ENCODE assay signal across 19 cellular contexts in genomic region chr17:4742133-4742532, GRCh38. TPM values are rescaled to one million over a fixed set of nuclear protein-coding genes. Genes with fewer than 3 reads are reported as not detected.
DNase-seq lines count a peak whose midpoint lies in the region; ATAC-seq, FAIRE-seq and TF ChIP-seq lines count a peak whose summit lies in the region.
"Had no signal": no experiment of that assay in that cellular context is flagged by ENCODE, and none has a peak within 500 bp of the region (broad histone marks: within the 10 kb centered on the region; RNA-seq: fewer than 3 reads in every experiment).

No MANE protein-coding gene starts in this region.

- no peaks in the 10 kb centered on the region; a peak in 1 of 5 replicates for H3K36me3 ChIP-seq in HepG2 (replicated peaks in 1 of 2; ENCODE audit: control insufficient read depth in 1 of 2, insufficient read depth in 2 of 2, low read length in 2 of 2)
- no peaks in the 10 kb centered on the region for H3K36me3 ChIP-seq in right lobe of liver
- H3K36me3 ChIP-seq in kidney (ENCODE audit: control insufficient read depth in 1 of 2, insufficient read depth in 2 of 2, low read length in 2 of 2), result no peaks in the 10 kb centered on the region
- H3K36me3 ChIP-seq in right atrium auricular region, result no peaks in the 10 kb centered on the region
- H3K36me3 ChIP-seq: BE2C had no signal

- H3K27ac ChIP-seq in HepG2 (ENCODE audit: extremely low read length, insufficient read depth, low read length) (no peak overlapping the region), right lobe of liver (no peak overlapping the region), kidney (ENCODE audit: low read depth in 2 of 2, low read length in 2 of 2) (no peak overlapping the region), right atrium auricular region (no peak overlapping the region)
- H3K27ac ChIP-seq in CD4-positive, alpha-beta T cell (ENCODE audit: low read depth, low read length), result no peak overlapping the region

- BruUV-seq in HepG2 (replicated peaks; lab: Mats Ljungman, UMichigan), result no TSS peak

- no peak for TF ChIP-seq EP300 in HepG2 (IDR thresholded peaks at IDR 0.05; ENCODE audit: low read depth in 2 of 2, low read length in 2 of 2)
- no peak for TF ChIP-seq EP300 in HepG2 (CRISPR knock-in tag; IDR thresholded peaks at IDR 0.05; ENCODE audit: borderline replicate concordance)

- H3K4me2 ChIP-seq in HepG2 (ENCODE audit: low read depth, low read length), result no peak overlapping the region
- H3K4me2 ChIP-seq: GM23338 had no signal

- peaks cover 66% of the 10 kb centered on the region for H3K4me1 ChIP-seq in HepG2 (ENCODE audit: insufficient read depth, low read length)
- H3K4me1 ChIP-seq in right lobe of liver, result no peaks in the 10 kb centered on the region
- H3K4me1 ChIP-seq in kidney (ENCODE audit: control insufficient read depth in 1 of 2, insufficient read depth in 1 of 2, low read depth in 1 of 2, low read length in 2 of 2), result peaks cover 0 to 6% of the 10 kb centered on the region in 2 donors
- H3K4me1 ChIP-seq in right atrium auricular region, result peaks cover 0 to 25% of the 10 kb centered on the region in 2 donors
- H3K4me1 ChIP-seq: BE2C had no signal

- peak overlapping the region; percentile 34 for H3K4me3 Mint-ChIP-seq in CD4-positive, alpha-beta T cell
- H3K4me3 Mint-ChIP-seq: GM23338 had no signal

- intact Hi-C loops in HepG2 (cut with micrococcal nuclease; ENCODE audit: unreplicated experiment), result no loop called here
- intact Hi-C loops in right lobe of liver (cut with DNase I), result no loop called here
- intact Hi-C loops in CD4-positive, alpha-beta T cell (cut with DNase I, micrococcal nuclease), result no loop called here
- intact Hi-C loops in kidney (cut with DNase I), result no loop called here

- no peaks in the 10 kb centered on the region for H4K20me1 ChIP-seq in HepG2 (ENCODE audit: insufficient read depth, low read length)

- H3K9me3 ChIP-seq in HepG2 (ENCODE audit: low read length) (no peaks in the 10 kb centered on the region), right lobe of liver (no peaks in the 10 kb centered on the region), kidney (ENCODE audit: control insufficient read depth in 1 of 2, low read length in 2 of 2) (no peaks in the 10 kb centered on the region), right atrium auricular region (no peaks in the 10 kb centered on the region)
- H3K9me3 ChIP-seq in CD4-positive, alpha-beta T cell (ENCODE audit: control insufficient read depth, low read length), result no peaks in the 10 kb centered on the region
- H3K9me3 ChIP-seq: BE2C had no signal

- H3K27me3 Mint-ChIP-seq in CD4-positive, alpha-beta T cell, result peaks cover 31% of the 10 kb centered on the region

- H3K9ac ChIP-seq in HepG2 (ENCODE audit: insufficient read depth, low read depth, low read length) (no peak overlapping the region), kidney (ENCODE audit: low read length in 2 of 2) (no peak overlapping the region)

- TF ChIP-seq CTCF in HepG2 (CRISPR knock-in tag; IDR thresholded peaks at IDR 0.05) (no peak), right lobe of liver (IDR thresholded peaks at IDR 0.05) (no peak), kidney (IDR thresholded peaks at IDR 0.05; ENCODE audit: borderline replicate concordance, extremely low read depth, insufficient read depth) (no peak), right atrium auricular region (IDR thresholded peaks at IDR 0.05) (no peak)
- no peak for TF ChIP-seq CTCF in CD4-positive, alpha-beta T cell (IDR thresholded peaks at IDR 0.05)

- peaks cover 17% of the 10 kb centered on the region for H3K4me1 Mint-ChIP-seq in CD4-positive, alpha-beta T cell (ENCODE audit: low read depth)

- no peak for ATAC-seq in HepG2
- no peak for ATAC-seq in right lobe of liver
- ATAC-seq in CD4-positive, alpha-beta T cell (ENCODE audit: poor library complexity), result no peak
- ATAC-seq in HG02840 (IDR thresholded peaks at IDR 0.05; ENCODE audit: low FRiP score, unreplicated experiment), result no peak
- no peak for ATAC-seq in HG03342 (IDR thresholded peaks at IDR 0.05; ENCODE audit: unreplicated experiment)
- ATAC-seq: GM12878, GM23338, K562 had no signal

- no peak for TF ChIP-seq RAD21 in HepG2 (CRISPR knock-in tag; IDR thresholded peaks at IDR 0.05)

- H3K79me2 ChIP-seq in HepG2 (ENCODE audit: insufficient read depth, low read length), result no peaks in the 10 kb centered on the region

- H2AFZ ChIP-seq in HepG2 (ENCODE audit: low read length), result no peak overlapping the region
- H2AFZ ChIP-seq: GM23338 had no signal

- TF ChIP-seq POLR2A in HepG2 (IDR thresholded peaks at IDR 0.05; ENCODE audit: insufficient read depth in 1 of 2, low read depth in 2 of 2, low read length in 2 of 2), result no peak
- TF ChIP-seq POLR2A in right lobe of liver (IDR thresholded peaks at IDR 0.05), result no peak

- WGBS in HepG2 (ENCODE audit: low lambda C conversion rate), result 75% methylated on average over 7 of the region's 9 CpGs
- WGBS in right lobe of liver (ENCODE audit: insufficient coverage, low coverage, low lambda C conversion rate, missing lambda C conversion rate), result 86% methylated on average over 2 of the region's 9 CpGs

- CTCF ChIA-PET in HepG2 (lab: Yijun Ruan, JAX; ENCODE audit: low intra/inter-chr PET ratio, low total read pairs), result no interaction called here
- CTCF ChIA-PET in CD4-positive, alpha-beta T cell (lab: Charles Lee), result interaction anchor here (2.2 to 2.8 kb wide), 2 partner anchors 33 to 48 kb away, joined by 6 to 7 read pairs; partner anchors contain the start of gene ARRB2

- H3K9me3 Mint-ChIP-seq in CD4-positive, alpha-beta T cell, result no peaks in the 10 kb centered on the region
- H3K9me3 Mint-ChIP-seq: CD4-positive, alpha-beta memory T cell; GM23338 had no signal

- DNase-seq in HepG2 (ENCODE audit: low spot score), result no peak
- no peak for DNase-seq in right lobe of liver
- DNase-seq in CD4-positive, alpha-beta T cell, result no peak
- DNase-seq in kidney, result peak; percentile 42
- no peak for DNase-seq in NCI-H2029 treated with DMSO at 0.1 percent for 48 hours (lab: John Stamatoyannopoulos, UW)
- DNase-seq in right atrium auricular region (ENCODE audit: low spot score), result no peak
- DNase-seq: BE2C; CD4-positive, alpha-beta memory T cell; DMS79; H7 had no signal

- H3K27me3 ChIP-seq in HepG2 (ENCODE audit: control insufficient read depth in 1 of 2, insufficient read depth in 2 of 2, low read length in 2 of 2), result peaks cover 2 to 24% of the 10 kb centered on the region in 2 experiments; a peak in 3 of 5 replicates
- no peaks in the 10 kb centered on the region for H3K27me3 ChIP-seq in right lobe of liver
- H3K27me3 ChIP-seq in CD4-positive, alpha-beta T cell (ENCODE audit: control insufficient read depth, insufficient read depth, low read length), result peaks cover 6% of the 10 kb centered on the region
- peaks cover 5 to 14% of the 10 kb centered on the region in 2 donors for H3K27me3 ChIP-seq in right atrium auricular region

- in situ Hi-C loops in HepG2 (cut with HindIII; ENCODE audit: extremely low pct_ligation_motif_present, low pct_unique_long_range_greater_than_20kb), result no loop called here

- no peak overlapping the region for H3K4me3 ChIP-seq in HepG2 (replicated peaks in 1 of 3; ENCODE audit: insufficient read depth in 1 of 3, low read depth in 2 of 3, low read length in 3 of 3)
- no peak overlapping the region for H3K4me3 ChIP-seq in right lobe of liver
- H3K4me3 ChIP-seq in kidney (ENCODE audit: low read length in 2 of 2), result no peak overlapping the region
- H3K4me3 ChIP-seq in right atrium auricular region, result no peak overlapping the region
- H3K4me3 ChIP-seq: GM12878, GM23338, K562 had no signal

- H3K27ac Mint-ChIP-seq in CD4-positive, alpha-beta T cell, result no peak overlapping the region
- H3K27ac Mint-ChIP-seq: GM23338 had no signal

- POLR2A ChIA-PET in HepG2 (lab: Yijun Ruan, JAX), result interaction anchor here (1.1 to 3.8 kb wide), 4 partner anchors 32 to 48 kb away, joined by 3 to 14 read pairs (median 3); partner anchors contain the start of genes ARRB2 and GLTPD2
- POLR2A ChIA-PET in CD4-positive, alpha-beta T cell (lab: Charles Lee), result no interaction called here

- peaks cover 3% of the 10 kb centered on the region for H3K36me3 Mint-ChIP-seq in CD4-positive, alpha-beta T cell (ENCODE audit: low read depth)
- H3K36me3 Mint-ChIP-seq: CD4-positive, alpha-beta memory T cell had no signal

- FAIRE-seq in HepG2 (lab: Jason Lieb, UNC) (no peak), kidney (lab: Jason Lieb, UNC) (no peak)
- FAIRE-seq: A204.1, GM12878, GM18507, HTR-8/SVneo, K562 had no signal

RNA-seq across cellular contexts. Expression of gene CXCL16, which starts 2.4 kb away (rescaled TPM):
- total RNA-seq in HepG2 (2016; rRNA removed; fragmentation: Illumina TruSeq; extraction: Trizol) (5.4 and 9.4 TPM in 2 replicates), right lobe of liver (10 to 100 TPM; 13.3 to 69.6 (median 31.3) TPM), kidney (83.0 TPM), right atrium auricular region (10 to 100 TPM in 1 of 2 donors, 1 to 10 TPM in 1; 5.2 to 12.4 TPM)
- total RNA-seq in HepG2 (2016; cell fraction: cytosol; rRNA removed; fragmentation: Illumina TruSeq; extraction: Trizol; ENCODE audit: low read depth), result 5.4 and 8.2 TPM in 2 replicates
- 5.6 and 11.1 TPM in 2 replicates for total RNA-seq in HepG2 (2016; cell fraction: insoluble cytoplasmic fraction; rRNA removed; fragmentation: Illumina TruSeq; extraction: Trizol)
- 12.1 and 12.5 TPM in 2 replicates for total RNA-seq in HepG2 (2016; cell fraction: membrane; rRNA removed; fragmentation: Illumina TruSeq; extraction: Trizol)
- total RNA-seq in HepG2 (2016; cell fraction: nucleus; rRNA removed; fragmentation: Illumina TruSeq; extraction: Trizol), result 7.9 and 8.2 TPM in 2 replicates
- polyA plus RNA-seq in HepG2 (2011; rRNA removed) (101 and 142 TPM in 2 replicates), kidney (ENCODE audit: insufficient read depth, low read depth, low replicate concordance) (22.5 TPM)
- polyA plus RNA-seq in HepG2 (2011; cell fraction: cytosol; rRNA removed), result 89.5 and 125 TPM in 2 replicates
- 24.7 and 41.2 TPM in 2 replicates for polyA plus RNA-seq in HepG2 (2011; cell fraction: nucleus; rRNA removed)
- polyA plus RNA-seq in HepG2 (2012), result 81.6 and 102 TPM in 2 replicates
- polyA plus RNA-seq in HepG2 (2016; cell fraction: cytosol; fragmentation: Illumina TruSeq; extraction: Trizol; ENCODE audit: low read depth), result 18.9 and 20.3 TPM in 2 replicates
- 20.4 and 22.7 TPM in 2 replicates for polyA plus RNA-seq in HepG2 (2016; cell fraction: insoluble cytoplasmic fraction; fragmentation: Illumina TruSeq; extraction: Trizol; ENCODE audit: low read depth)
- 28.0 and 31.1 TPM in 2 replicates for polyA plus RNA-seq in HepG2 (2016; cell fraction: membrane; fragmentation: Illumina TruSeq; extraction: Trizol; ENCODE audit: low read depth)
- 27.8 and 36.4 TPM in 2 replicates for polyA plus RNA-seq in HepG2 (2016; cell fraction: nucleus; fragmentation: Illumina TruSeq; extraction: Trizol; ENCODE audit: insufficient read depth, low read depth)
- polyA minus RNA-seq in HepG2 (2011; rRNA and poly(A)+ RNA removed; ENCODE audit: low replicate concordance), result 7.1 and 65.0 TPM in 2 replicates
- polyA minus RNA-seq in HepG2 (2011; cell fraction: cytosol; rRNA and poly(A)+ RNA removed), result 41.8 and 54.5 TPM in 2 replicates
- 9.3 and 13.4 TPM in 2 replicates for polyA minus RNA-seq in HepG2 (2011; cell fraction: nucleus; rRNA and poly(A)+ RNA removed)
- total RNA-seq in CD4-positive, alpha-beta T cell, result 10 to 100 TPM; 24.8 to 25.8 TPM
- total RNA-seq: G401 had no signal

RNA-seq across cellular contexts. Expression of gene ZMYND15, which starts 2.5 kb away (rescaled TPM):
- 0.15 and 0.24 TPM in 2 replicates for total RNA-seq in HepG2 (2016; rRNA removed; fragmentation: Illumina TruSeq; extraction: Trizol)
- not detected in 2 replicates for total RNA-seq in HepG2 (2016; cell fraction: cytosol; rRNA removed; fragmentation: Illumina TruSeq; extraction: Trizol; ENCODE audit: low read depth)
- total RNA-seq in HepG2 (2016; cell fraction: insoluble cytoplasmic fraction; rRNA removed; fragmentation: Illumina TruSeq; extraction: Trizol), result 0.16 and 0.39 TPM in 2 replicates
- total RNA-seq in HepG2 (2016; cell fraction: membrane; rRNA removed; fragmentation: Illumina TruSeq; extraction: Trizol), result 0.10 and 0.12 TPM in 2 replicates
- 0.38 and 0.43 TPM in 2 replicates for total RNA-seq in HepG2 (2016; cell fraction: nucleus; rRNA removed; fragmentation: Illumina TruSeq; extraction: Trizol)
- 2.7 and 3.6 TPM in 2 replicates for polyA plus RNA-seq in HepG2 (2011; rRNA removed)
- polyA plus RNA-seq in HepG2 (2011; cell fraction: cytosol; rRNA removed), result 1.5 and 1.7 TPM in 2 replicates
- polyA plus RNA-seq in HepG2 (2011; cell fraction: nucleus; rRNA removed), result 14.3 and 15.2 TPM in 2 replicates
- 2.0 and 2.7 TPM in 2 replicates for polyA plus RNA-seq in HepG2 (2012)
- 0.16 and 0.17 TPM in 2 replicates for polyA plus RNA-seq in HepG2 (2016; cell fraction: cytosol; fragmentation: Illumina TruSeq; extraction: Trizol; ENCODE audit: low read depth)
- polyA plus RNA-seq in HepG2 (2016; cell fraction: insoluble cytoplasmic fraction; fragmentation: Illumina TruSeq; extraction: Trizol; ENCODE audit: low read depth), result 0.28 and 0.33 TPM in 2 replicates
- 0.27 and 0.44 TPM in 2 replicates for polyA plus RNA-seq in HepG2 (2016; cell fraction: membrane; fragmentation: Illumina TruSeq; extraction: Trizol; ENCODE audit: low read depth)
- polyA plus RNA-seq in HepG2 (2016; cell fraction: nucleus; fragmentation: Illumina TruSeq; extraction: Trizol; ENCODE audit: insufficient read depth, low read depth), result 0.75 and 1.6 TPM in 2 replicates
- polyA minus RNA-seq in HepG2 (2011; rRNA and poly(A)+ RNA removed; ENCODE audit: low replicate concordance), result 0.07 and 2.5 TPM in 2 replicates
- polyA minus RNA-seq in HepG2 (2011; cell fraction: cytosol; rRNA and poly(A)+ RNA removed), result 0.53 and 0.79 TPM in 2 replicates
- polyA minus RNA-seq in HepG2 (2011; cell fraction: nucleus; rRNA and poly(A)+ RNA removed), result 1.5 and 2.7 TPM in 2 replicates
- 1 to 10 TPM in 5 of 6 experiments, under 1 TPM in 1; 0.70 to 6.5 (median 1.9) TPM for total RNA-seq in right lobe of liver
- total RNA-seq in CD4-positive, alpha-beta T cell, result 1 to 10 TPM; 3.1 to 3.3 TPM
- 5.1 TPM for total RNA-seq in kidney
- 1.3 TPM for polyA plus RNA-seq in kidney (ENCODE audit: insufficient read depth, low read depth, low replicate concordance)
- total RNA-seq in right atrium auricular region, result under 1 TPM in 1 of 2 donors, not detected in 1; 0.31 TPM
- total RNA-seq: G401 had no signal
- polyA plus RNA-seq: K562 had no signal

RNA-seq across cellular contexts. Expression of gene MED11, which starts 10.9 kb away (rescaled TPM):
- total RNA-seq in HepG2 (2016; rRNA removed; fragmentation: Illumina TruSeq; extraction: Trizol) (20.2 and 25.1 TPM in 2 replicates), right lobe of liver (10 to 100 TPM in 5 of 6 experiments, 1 to 10 TPM in 1; 10.0 to 21.1 (median 16.2) TPM), kidney (19.0 TPM), right atrium auricular region (10 to 100 TPM; 25.1 to 31.2 TPM)
- total RNA-seq in HepG2 (2016; cell fraction: cytosol; rRNA removed; fragmentation: Illumina TruSeq; extraction: Trizol; ENCODE audit: low read depth), result 3.6 and 4.5 TPM in 2 replicates
- 20.3 and 31.3 TPM in 2 replicates for total RNA-seq in HepG2 (2016; cell fraction: insoluble cytoplasmic fraction; rRNA removed; fragmentation: Illumina TruSeq; extraction: Trizol)
- 6.8 and 9.9 TPM in 2 replicates for total RNA-seq in HepG2 (2016; cell fraction: membrane; rRNA removed; fragmentation: Illumina TruSeq; extraction: Trizol)
- total RNA-seq in HepG2 (2016; cell fraction: nucleus; rRNA removed; fragmentation: Illumina TruSeq; extraction: Trizol), result 7.9 and 8.0 TPM in 2 replicates
- polyA plus RNA-seq in HepG2 (2011; rRNA removed) (36.2 and 39.0 TPM in 2 replicates), kidney (ENCODE audit: insufficient read depth, low read depth, low replicate concordance) (58.4 TPM)
- 34.0 and 41.9 TPM in 2 replicates for polyA plus RNA-seq in HepG2 (2011; cell fraction: cytosol; rRNA removed)
- polyA plus RNA-seq in HepG2 (2011; cell fraction: nucleus; rRNA removed), result 23.2 and 26.5 TPM in 2 replicates
- polyA plus RNA-seq in HepG2 (2012), result 23.6 and 23.7 TPM in 2 replicates
- polyA plus RNA-seq in HepG2 (2016; cell fraction: cytosol; fragmentation: Illumina TruSeq; extraction: Trizol; ENCODE audit: low read depth), result 4.5 and 4.8 TPM in 2 replicates
- 34.8 and 37.3 TPM in 2 replicates for polyA plus RNA-seq in HepG2 (2016; cell fraction: insoluble cytoplasmic fraction; fragmentation: Illumina TruSeq; extraction: Trizol; ENCODE audit: low read depth)
- polyA plus RNA-seq in HepG2 (2016; cell fraction: membrane; fragmentation: Illumina TruSeq; extraction: Trizol; ENCODE audit: low read depth), result 7.4 and 8.2 TPM in 2 replicates
- 23.5 and 24.2 TPM in 2 replicates for polyA plus RNA-seq in HepG2 (2016; cell fraction: nucleus; fragmentation: Illumina TruSeq; extraction: Trizol; ENCODE audit: insufficient read depth, low read depth)
- 12.0 and 42.0 TPM in 2 replicates for polyA minus RNA-seq in HepG2 (2011; rRNA and poly(A)+ RNA removed; ENCODE audit: low replicate concordance)
- 9.0 and 13.7 TPM in 2 replicates for polyA minus RNA-seq in HepG2 (2011; cell fraction: cytosol; rRNA and poly(A)+ RNA removed)
- polyA minus RNA-seq in HepG2 (2011; cell fraction: nucleus; rRNA and poly(A)+ RNA removed), result 8.0 and 9.3 TPM in 2 replicates
- 1 to 10 TPM; 2.3 to 3.0 TPM for total RNA-seq in CD4-positive, alpha-beta T cell

RNA-seq across cellular contexts. Expression of gene TM4SF5, which starts 29.6 kb away (rescaled TPM):
- 15.6 and 30.1 TPM in 2 replicates for total RNA-seq in HepG2 (2016; rRNA removed; fragmentation: Illumina TruSeq; extraction: Trizol)
- total RNA-seq in HepG2 (2016; cell fraction: cytosol; rRNA removed; fragmentation: Illumina TruSeq; extraction: Trizol; ENCODE audit: low read depth), result 8.3 and 9.3 TPM in 2 replicates
- total RNA-seq in HepG2 (2016; cell fraction: insoluble cytoplasmic fraction; rRNA removed; fragmentation: Illumina TruSeq; extraction: Trizol), result 14.2 and 28.3 TPM in 2 replicates
- total RNA-seq in HepG2 (2016; cell fraction: membrane; rRNA removed; fragmentation: Illumina TruSeq; extraction: Trizol), result 6.7 and 7.5 TPM in 2 replicates
- total RNA-seq in HepG2 (2016; cell fraction: nucleus; rRNA removed; fragmentation: Illumina TruSeq; extraction: Trizol), result 22.4 and 30.8 TPM in 2 replicates
- 126 and 152 TPM in 2 replicates for polyA plus RNA-seq in HepG2 (2011; rRNA removed)
- polyA plus RNA-seq in HepG2 (2011; cell fraction: cytosol; rRNA removed), result 222 and 275 TPM in 2 replicates
- 301 and 304 TPM in 2 replicates for polyA plus RNA-seq in HepG2 (2011; cell fraction: nucleus; rRNA removed)
- polyA plus RNA-seq in HepG2 (2012), result 238 and 268 TPM in 2 replicates
- 15.7 and 17.8 TPM in 2 replicates for polyA plus RNA-seq in HepG2 (2016; cell fraction: cytosol; fragmentation: Illumina TruSeq; extraction: Trizol; ENCODE audit: low read depth)
- polyA plus RNA-seq in HepG2 (2016; cell fraction: insoluble cytoplasmic fraction; fragmentation: Illumina TruSeq; extraction: Trizol; ENCODE audit: low read depth), result 26.8 and 28.2 TPM in 2 replicates
- 14.0 and 14.2 TPM in 2 replicates for polyA plus RNA-seq in HepG2 (2016; cell fraction: membrane; fragmentation: Illumina TruSeq; extraction: Trizol; ENCODE audit: low read depth)
- polyA plus RNA-seq in HepG2 (2016; cell fraction: nucleus; fragmentation: Illumina TruSeq; extraction: Trizol; ENCODE audit: insufficient read depth, low read depth), result 81.8 and 84.4 TPM in 2 replicates
- polyA minus RNA-seq in HepG2 (2011; rRNA and poly(A)+ RNA removed; ENCODE audit: low replicate concordance), result 154 TPM in 1 of 2 replicates, not detected in the other
- 71.3 and 75.3 TPM in 2 replicates for polyA minus RNA-seq in HepG2 (2011; cell fraction: cytosol; rRNA and poly(A)+ RNA removed)
- 28.6 and 33.3 TPM in 2 replicates for polyA minus RNA-seq in HepG2 (2011; cell fraction: nucleus; rRNA and poly(A)+ RNA removed)
- total RNA-seq in right lobe of liver, result 100 to 1,000 TPM in 3 of 6 experiments, 10 to 100 TPM in 3; 67.1 to 215 (median 112) TPM
- not detected for total RNA-seq in CD4-positive, alpha-beta T cell
- total RNA-seq in kidney, result 0.88 TPM
- polyA plus RNA-seq in kidney (ENCODE audit: insufficient read depth, low read depth, low replicate concordance), result 31.3 TPM
- total RNA-seq in right atrium auricular region, result not detected
- total RNA-seq: CD4-positive, alpha-beta memory T cell; G401; GM23338; H7; K562 had no signal
- polyA plus RNA-seq: CD4-positive, alpha-beta memory T cell; GM12878; GM23338; K562 had no signal

RNA-seq across cellular contexts. Expression of gene ARRB2, which starts 31.7 kb away (rescaled TPM):
- total RNA-seq in HepG2 (2016; rRNA removed; fragmentation: Illumina TruSeq; extraction: Trizol), result 15.5 and 21.5 TPM in 2 replicates
- total RNA-seq in HepG2 (2016; cell fraction: cytosol; rRNA removed; fragmentation: Illumina TruSeq; extraction: Trizol; ENCODE audit: low read depth), result 26.6 and 31.6 TPM in 2 replicates
- total RNA-seq in HepG2 (2016; cell fraction: insoluble cytoplasmic fraction; rRNA removed; fragmentation: Illumina TruSeq; extraction: Trizol), result 11.0 and 21.7 TPM in 2 replicates
- 39.2 and 42.1 TPM in 2 replicates for total RNA-seq in HepG2 (2016; cell fraction: membrane; rRNA removed; fragmentation: Illumina TruSeq; extraction: Trizol)
- 14.4 and 14.9 TPM in 2 replicates for total RNA-seq in HepG2 (2016; cell fraction: nucleus; rRNA removed; fragmentation: Illumina TruSeq; extraction: Trizol)
- polyA plus RNA-seq in HepG2 (2011; rRNA removed), result 49.2 and 58.4 TPM in 2 replicates
- 39.2 and 47.6 TPM in 2 replicates for polyA plus RNA-seq in HepG2 (2011; cell fraction: cytosol; rRNA removed)
- polyA plus RNA-seq in HepG2 (2011; cell fraction: nucleus; rRNA removed), result 125 and 127 TPM in 2 replicates
- polyA plus RNA-seq in HepG2 (2012), result 56.5 and 69.1 TPM in 2 replicates
- 73.1 and 77.8 TPM in 2 replicates for polyA plus RNA-seq in HepG2 (2016; cell fraction: cytosol; fragmentation: Illumina TruSeq; extraction: Trizol; ENCODE audit: low read depth)
- polyA plus RNA-seq in HepG2 (2016; cell fraction: insoluble cytoplasmic fraction; fragmentation: Illumina TruSeq; extraction: Trizol; ENCODE audit: low read depth), result 31.2 and 37.0 TPM in 2 replicates
- 82.8 and 84.1 TPM in 2 replicates for polyA plus RNA-seq in HepG2 (2016; cell fraction: membrane; fragmentation: Illumina TruSeq; extraction: Trizol; ENCODE audit: low read depth)
- polyA plus RNA-seq in HepG2 (2016; cell fraction: nucleus; fragmentation: Illumina TruSeq; extraction: Trizol; ENCODE audit: insufficient read depth, low read depth), result 77.0 and 85.1 TPM in 2 replicates
- polyA minus RNA-seq in HepG2 (2011; rRNA and poly(A)+ RNA removed; ENCODE audit: low replicate concordance), result 30.3 and 32.9 TPM in 2 replicates
- 17.3 and 18.1 TPM in 2 replicates for polyA minus RNA-seq in HepG2 (2011; cell fraction: cytosol; rRNA and poly(A)+ RNA removed)
- 19.2 and 23.5 TPM in 2 replicates for polyA minus RNA-seq in HepG2 (2011; cell fraction: nucleus; rRNA and poly(A)+ RNA removed)
- 10 to 100 TPM; 18.2 to 38.6 (median 23.9) TPM for total RNA-seq in right lobe of liver
- total RNA-seq in CD4-positive, alpha-beta T cell, result 100 to 1,000 TPM; 210 to 220 TPM
- 63.1 TPM for total RNA-seq in kidney
- 32.8 TPM for polyA plus RNA-seq in kidney (ENCODE audit: insufficient read depth, low read depth, low replicate concordance)
- total RNA-seq in right atrium auricular region, result 10 to 100 TPM in 1 of 2 donors, 1 to 10 TPM in 1; 9.0 to 22.9 TPM
